ENCODE assay signal across 15 cellular contexts in the genomic region with DNA sequence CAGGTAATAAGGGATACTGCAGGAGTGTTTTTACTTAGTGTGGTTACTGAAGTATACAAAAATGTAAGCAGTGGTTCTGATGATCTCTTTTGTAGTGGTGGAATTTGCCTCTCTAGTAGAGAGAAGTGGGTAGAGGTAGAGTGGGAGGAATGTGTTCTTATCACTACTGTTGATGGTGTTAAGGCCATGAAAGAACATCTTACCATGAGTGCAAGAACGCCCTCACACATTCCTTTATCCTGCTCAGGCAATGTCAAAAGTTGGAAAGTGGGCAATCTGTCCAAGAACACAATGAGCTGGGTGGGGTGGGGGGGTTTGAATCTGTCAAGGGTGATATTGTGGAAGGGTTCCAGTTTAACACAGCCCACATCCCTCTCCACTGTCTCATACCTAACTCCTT.
DNase-seq lines count a peak whose midpoint lies in the region; ATAC-seq, FAIRE-seq and TF ChIP-seq lines count a peak whose summit lies in the region.
"Had no signal": no experiment of that assay in that cellular context is flagged by ENCODE, and none has a peak within 500 bp of the region (broad histone marks: within the 10 kb centered on the region; RNA-seq: fewer than 3 reads in every experiment).

No MANE protein-coding gene starts in this region.

- H3K27ac ChIP-seq in K562 (ENCODE audit: extremely low read depth, low read depth, low read length) (no peak overlapping the region), mesendoderm (ENCODE audit: low read depth, low read length) (no peak overlapping the region)

- no peak overlapping the region for H4K5ac ChIP-seq in mesendoderm (ENCODE audit: low read length)

- no peak overlapping the region for H3K56ac ChIP-seq in mesendoderm (ENCODE audit: low read length)

- no peak for ATAC-seq in K562
- ATAC-seq in GM21723 (IDR thresholded peaks at IDR 0.05; ENCODE audit: unreplicated experiment): no peak
- no peak for ATAC-seq in T-cell (replicated peaks in 1 of 4)

- no peak for TF ChIP-seq POLR2A in K562 (conservative IDR thresholded peaks at IDR 0.05)

- H2BK5ac ChIP-seq in mesendoderm (ENCODE audit: low read length): no peak overlapping the region

- no peak for TF ChIP-seq EP300 in K562 (IDR thresholded peaks at IDR 0.05; ENCODE audit: low read length)

- no peaks in the 10 kb centered on the region for H3K27me3 ChIP-seq in K562 (ENCODE audit: control insufficient read depth in 2 of 2, insufficient read depth in 2 of 2, low read length in 2 of 2)
- no peaks in the 10 kb centered on the region for H3K27me3 ChIP-seq in mesendoderm (ENCODE audit: insufficient read depth, low read length, poor library complexity)

- POLR2A ChIA-PET in K562 (lab: Yijun Ruan, JAX) (no interaction called here), T-cell (lab: Charles Lee) (no interaction called here)

- intact Hi-C loops in K562 (cut with micrococcal nuclease): no loop called here

- WGBS in K562 (ENCODE audit: insufficient coverage, low coverage, missing lambda C conversion rate): 12% methylated on average over 1 of the region's 1 CpG
- WGBS in mesendoderm (ENCODE audit: extremely low coverage, insufficient coverage, low lambda C conversion rate): no CpG with 5 or more reads among the region's 1 CpG

- H2BK15ac ChIP-seq in mesendoderm (replicated peaks; ENCODE audit: low read depth): no peak overlapping the region

- H3K18ac ChIP-seq in mesendoderm (ENCODE audit: low read length): no peak overlapping the region

- no peaks in the 10 kb centered on the region for H3K79me1 ChIP-seq in mesendoderm (ENCODE audit: low read length)

- H2AK5ac ChIP-seq in mesendoderm (ENCODE audit: low read length): no peak overlapping the region

- H3K36me3 ChIP-seq in K562 (ENCODE audit: control insufficient read depth, insufficient read depth, low read length) (no peaks in the 10 kb centered on the region), mesendoderm (ENCODE audit: control insufficient read depth, insufficient read depth, low read length) (no peaks in the 10 kb centered on the region)
- H3K36me3 ChIP-seq: HAP-1 had no signal

- TF ChIP-seq CTCF in K562 (IDR thresholded peaks at IDR 0.05 in 2 of 3, conservative IDR thresholded peaks at IDR 0.05 in 1 of 3; ENCODE audit: insufficient read depth in 2 of 3, low read depth in 1 of 3, low read length in 3 of 3): no peak

- no peak overlapping the region for H3K4me3 Mint-ChIP-seq in T-cell
- H3K4me3 Mint-ChIP-seq: CD4-positive, alpha-beta memory T cell had no signal

- FAIRE-seq in K562 (lab: Jason Lieb, UNC): no peak
- FAIRE-seq: G401.6, H54 had no signal

- no peak overlapping the region for H3K27ac Mint-ChIP-seq in T-cell
- H3K27ac Mint-ChIP-seq: CD4-positive, alpha-beta memory T cell had no signal

- no peak overlapping the region for H3K9ac ChIP-seq in K562 (ENCODE audit: insufficient read depth in 1 of 2, low read depth in 2 of 2, low read length in 2 of 2)
- no peak overlapping the region for H3K9ac ChIP-seq in mesendoderm (ENCODE audit: low read length)

- H3K36me3 Mint-ChIP-seq in T-cell: no peaks in the 10 kb centered on the region
- H3K36me3 Mint-ChIP-seq: CD4-positive, alpha-beta memory T cell had no signal

- H3K27me3 Mint-ChIP-seq in T-cell: peaks cover 4 to 5% of the 10 kb centered on the region in 2 donors

- no peak overlapping the region for H2AFZ ChIP-seq in K562 (ENCODE audit: low read depth, low read length)

- no peak for TF ChIP-seq RAD21 in K562 (CRISPR knock-in tag; conservative IDR thresholded peaks at IDR 0.05 in 1 of 2, IDR thresholded peaks at IDR 0.05 in 1 of 2)

- peaks cover 3 to 11% of the 10 kb centered on the region in 2 experiments; a peak in 3 of 5 replicates for H3K4me1 ChIP-seq in K562 (replicated peaks in 1 of 2; ENCODE audit: control insufficient read depth in 2 of 2, insufficient read depth in 2 of 2, low read length in 2 of 2)
- H3K4me1 ChIP-seq in mesendoderm (ENCODE audit: control insufficient read depth, low read depth, low read length): no peaks in the 10 kb centered on the region
- H3K4me1 ChIP-seq: Caco-2 had no signal

- no peaks in the 10 kb centered on the region for H3K9me1 ChIP-seq in K562 (ENCODE audit: control insufficient read depth, insufficient read depth, low read length)

- BruUV-seq in K562 (replicated peaks; lab: Mats Ljungman, UMichigan): no TSS peak

- no peaks in the 10 kb centered on the region for H3K9me3 ChIP-seq in K562 (replicated peaks; ENCODE audit: control insufficient read depth, insufficient read depth, low read depth, low read length)
- H3K9me3 ChIP-seq: Caco-2, HAP-1 had no signal

- H3K23ac ChIP-seq in mesendoderm (ENCODE audit: low read length): no peak overlapping the region

- DNase-seq in amniotic epithelial cell (ENCODE audit: low read depth): peak; percentile 70
- DNase-seq in K562 (ENCODE audit: extremely low read depth in 1 of 4, low spot score in 3 of 4): peak in 2 of 4 experiments; percentile 10 to 52
- DNase-seq in mesendoderm: peak; percentile 23
- DNase-seq in middle frontal gyrus (ENCODE audit: extremely low spot score, low spot score): no peak
- DNase-seq in T-cell: no peak
- DNase-seq: C1 segment of cervical spinal cord; Caco-2; CD4-positive, alpha-beta memory T cell; DMS153; DND-41; GOT3 had no signal

- no peaks in the 10 kb centered on the region for H4K20me1 ChIP-seq in K562 (replicated peaks; ENCODE audit: control insufficient read depth, insufficient read depth, low read length)

- CTCF ChIA-PET in K562 (lab: Yijun Ruan, JAX; ENCODE audit: low intra/inter-chr PET ratio): no interaction called here
- CTCF ChIA-PET in T-cell (lab: Charles Lee): interaction anchor here in 1 of 2 donors (0.9 to 1.1 kb wide), 2 partner anchors 10 kb away, joined by 3 read pairs; no protein-coding TSS in a partner anchor

- H2BK120ac ChIP-seq in mesendoderm (ENCODE audit: low read depth, low read length): no peak overlapping the region

- H3K4ac ChIP-seq in mesendoderm (ENCODE audit: low read depth, low read length): no peak overlapping the region

- H3K4me2 ChIP-seq in K562 (ENCODE audit: insufficient read depth, low read length): no peak overlapping the region
- H3K4me2 ChIP-seq in mesendoderm (ENCODE audit: low read length): no peak overlapping the region

- in situ Hi-C loops in K562 (cut with MboI): loop anchor here (10.0 to 25.0 kb wide), 5 partner anchors 204 to 1017 kb away; no protein-coding TSS in a partner anchor

- no peaks in the 10 kb centered on the region for H3K9me3 Mint-ChIP-seq in T-cell
- H3K9me3 Mint-ChIP-seq: CD4-positive, alpha-beta memory T cell had no signal

- H3K79me2 ChIP-seq in K562 (ENCODE audit: control insufficient read depth, insufficient read depth, low read length) (no peaks in the 10 kb centered on the region), mesendoderm (ENCODE audit: control insufficient read depth, insufficient read depth, low read length) (no peaks in the 10 kb centered on the region)

- H3K4me3 ChIP-seq in K562: no peak overlapping the region
- H3K4me3 ChIP-seq in mesendoderm (ENCODE audit: low read length): no peak overlapping the region
- H3K4me3 ChIP-seq: HAP-1 had no signal

- no peak overlapping the region for H4K8ac ChIP-seq in mesendoderm (ENCODE audit: low read depth, low read length)

- H3K4me1 Mint-ChIP-seq in T-cell: no peaks in the 10 kb centered on the region
- H3K4me1 Mint-ChIP-seq: CD4-positive, alpha-beta memory T cell had no signal

TF ChIP-seq in K562, 482 proteins besides CTCF, POLR2A, EP300 and RAD21 (continues in another document):
- TF ChIP-seq SIX5 (IDR thresholded peaks at IDR 0.05; ENCODE audit: borderline replicate concordance in 1 of 2, insufficient read depth in 1 of 2, low read depth in 1 of 2, low read length in 2 of 2): no peak
- 0 out of 2 replicates have a peak, but pooled peaks have one; percentile 14 for TF ChIP-seq EHMT2 (IDR thresholded peaks at IDR 0.05)
- no peak for TF ChIP-seq SAFB2 (IDR thresholded peaks at IDR 0.05; ENCODE audit: borderline replicate concordance, low read depth, low read length, severe bottlenecking)
- TF ChIP-seq, protein P1, sequence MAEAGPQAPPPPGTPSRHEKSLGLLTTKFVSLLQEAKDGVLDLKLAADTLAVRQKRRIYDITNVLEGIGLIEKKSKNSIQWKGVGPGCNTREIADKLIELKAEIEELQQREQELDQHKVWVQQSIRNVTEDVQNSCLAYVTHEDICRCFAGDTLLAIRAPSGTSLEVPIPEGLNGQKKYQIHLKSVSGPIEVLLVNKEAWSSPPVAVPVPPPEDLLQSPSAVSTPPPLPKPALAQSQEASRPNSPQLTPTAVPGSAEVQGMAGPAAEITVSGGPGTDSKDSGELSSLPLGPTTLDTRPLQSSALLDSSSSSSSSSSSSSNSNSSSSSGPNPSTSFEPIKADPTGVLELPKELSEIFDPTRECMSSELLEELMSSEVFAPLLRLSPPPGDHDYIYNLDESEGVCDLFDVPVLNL (CRISPR knock-in tag; IDR thresholded peaks at IDR 0.05; ENCODE audit: low read depth): no peak
- TF ChIP-seq C11orf30 (IDR thresholded peaks at IDR 0.05; ENCODE audit: low read depth): no peak
- no peak for TF ChIP-seq BCL6 (CRISPR knock-in tag; IDR thresholded peaks at IDR 0.05)
- TF ChIP-seq EGR1 (conservative IDR thresholded peaks at IDR 0.05): peak; percentile 46
- TF ChIP-seq TBP (optimal IDR thresholded peaks at IDR 0.05; ENCODE audit: low read depth, low read length): no peak
- no peak for TF ChIP-seq HCFC1 (IDR thresholded peaks at IDR 0.05; ENCODE audit: low read depth, low read length)
- no peak for TF ChIP-seq ZC3H4 (CRISPR knock-in tag; IDR thresholded peaks at IDR 0.05; ENCODE audit: borderline replicate concordance)
- TF ChIP-seq KLF10 (CRISPR knock-in tag; IDR thresholded peaks at IDR 0.05): no peak
- no peak for TF ChIP-seq LCOR (CRISPR knock-in tag; IDR thresholded peaks at IDR 0.05)
- TF ChIP-seq SOX6 (IDR thresholded peaks at IDR 0.05): no peak
- TF ChIP-seq, protein P2, sequence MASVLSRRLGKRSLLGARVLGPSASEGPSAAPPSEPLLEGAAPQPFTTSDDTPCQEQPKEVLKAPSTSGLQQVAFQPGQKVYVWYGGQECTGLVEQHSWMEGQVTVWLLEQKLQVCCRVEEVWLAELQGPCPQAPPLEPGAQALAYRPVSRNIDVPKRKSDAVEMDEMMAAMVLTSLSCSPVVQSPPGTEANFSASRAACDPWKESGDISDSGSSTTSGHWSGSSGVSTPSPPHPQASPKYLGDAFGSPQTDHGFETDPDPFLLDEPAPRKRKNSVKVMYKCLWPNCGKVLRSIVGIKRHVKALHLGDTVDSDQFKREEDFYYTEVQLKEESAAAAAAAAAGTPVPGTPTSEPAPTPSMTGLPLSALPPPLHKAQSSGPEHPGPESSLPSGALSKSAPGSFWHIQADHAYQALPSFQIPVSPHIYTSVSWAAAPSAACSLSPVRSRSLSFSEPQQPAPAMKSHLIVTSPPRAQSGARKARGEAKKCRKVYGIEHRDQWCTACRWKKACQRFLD (CRISPR knock-in tag; IDR thresholded peaks at IDR 0.05): no peak
- TF ChIP-seq ZFPM2 (CRISPR knock-in tag; IDR thresholded peaks at IDR 0.05): no peak
- no peak for TF ChIP-seq MAFK (IDR thresholded peaks at IDR 0.05; ENCODE audit: low read length)
- peak; percentile 60 for TF ChIP-seq CBFA2T3 (IDR thresholded peaks at IDR 0.05)

Comparison
In these comparisons a context has a peak if more than half of its experiments do, and no peak if none do; other contexts are left out.
1. DNase-seq: peak in amniotic epithelial cell (single experiment) and mesendoderm (single experiment); none in middle frontal gyrus (single experiment) and T-cell (0 of 34).